In the genomic region with DNA sequence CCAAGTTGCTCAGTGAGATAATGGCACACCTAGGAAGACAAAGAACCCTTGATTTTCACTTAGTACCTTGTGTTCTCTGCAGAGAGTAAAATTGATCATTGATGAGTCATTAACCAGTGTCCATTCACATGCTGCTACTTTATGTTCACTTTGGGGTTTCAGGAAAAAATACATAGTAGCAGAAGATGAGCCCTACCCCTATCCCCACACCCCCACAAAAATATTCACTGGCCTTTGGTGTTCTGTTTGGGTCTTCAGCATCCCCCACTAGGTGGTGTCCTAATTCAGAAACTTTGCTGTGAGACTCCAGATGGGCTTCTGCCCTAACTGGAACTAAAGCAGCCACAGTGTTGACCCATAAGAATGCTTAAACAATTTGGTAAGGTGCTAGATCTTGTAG, we compare ENCODE assay signal across 9 cellular contexts.
DNase-seq lines count a peak whose midpoint lies in the region; ATAC-seq and TF ChIP-seq lines count a peak whose summit lies in the region.
"Had no signal": no experiment of that assay in that cellular context is flagged by ENCODE, and none has a peak within 500 bp of the region (broad histone marks: within the 10 kb centered on the region; RNA-seq: fewer than 3 reads in every experiment).

No MANE protein-coding gene starts in this region.

- DNase-seq in AG09309 (ENCODE audit: low read depth) (no peak), heart right ventricle (peak in 1 of 2 donors; percentile 55), DMS153 (lab: John Stamatoyannopoulos, UW) (no peak)
- DNase-seq in stimulated activated CD4-positive, alpha-beta T cell treated with anti-CD3 and anti-CD28 coated beads, Interleukin-4, amount 100 ng/mL, for 1 hour, result no peak
- DNase-seq: left cardiac atrium had no signal

- no peak overlapping the region for H3K4me3 Mint-ChIP-seq in stimulated activated memory B cell treated with anti-CD40 and anti-IgM and Interleukin-4, amounts not matched to agents 10 μg/mL and 1 μg/mL and 100 μg/mL, for 72 hours

- no peaks in the 10 kb centered on the region for H3K9me3 ChIP-seq in heart right ventricle

- peaks cover 23% of the 10 kb centered on the region for H3K4me1 Mint-ChIP-seq in stimulated activated memory B cell treated with anti-CD40 and anti-IgM and Interleukin-4, amounts not matched to agents 10 μg/mL and 1 μg/mL and 100 μg/mL, for 72 hours

- TF ChIP-seq CTCF in AG09309 (IDR thresholded peaks at IDR 0.05; ENCODE audit: control insufficient read depth, insufficient read depth, low read depth, low read length, missing control alignments) (peak; percentile 55), WI38 (IDR thresholded peaks at IDR 0.05; ENCODE audit: low read depth, low read length) (peak; percentile 40), heart right ventricle (IDR thresholded peaks at IDR 0.05) (peak; percentile 24 to 71 (median 62))

- no peaks in the 10 kb centered on the region for H3K27me3 Mint-ChIP-seq in stimulated activated memory B cell treated with anti-CD40 and anti-IgM and Interleukin-4, amounts not matched to agents 10 μg/mL and 1 μg/mL and 100 μg/mL, for 72 hours

- no peaks in the 10 kb centered on the region for H3K9me3 Mint-ChIP-seq in stimulated activated memory B cell treated with anti-CD40 and anti-IgM and Interleukin-4, amounts not matched to agents 10 μg/mL and 1 μg/mL and 100 μg/mL, for 72 hours

- H3K4me3 ChIP-seq in AG09309 (ENCODE audit: control insufficient read depth, low read depth, low read length) (no peak overlapping the region), WI38 (ENCODE audit: low read depth, low read length) (no peak overlapping the region), heart right ventricle (no peak overlapping the region)

- H3K27ac ChIP-seq in heart right ventricle, result peak overlapping the region in 7 of 10 donors; percentile 69 to 93 (median 86)

- no peaks in the 10 kb centered on the region for H3K27me3 ChIP-seq in heart right ventricle

- peaks cover 10% of the 10 kb centered on the region for H3K36me3 Mint-ChIP-seq in stimulated activated memory B cell treated with anti-CD40 and anti-IgM and Interleukin-4, amounts not matched to agents 10 μg/mL and 1 μg/mL and 100 μg/mL, for 72 hours

- intact Hi-C loops in heart right ventricle (cut with DNase I), result loop anchor here in 5 of 10 donors (2.0 to 10.0 kb wide), 5 partner anchors 34 to 219 kb away; no protein-coding TSS in a partner anchor

- H3K4me1 ChIP-seq in heart right ventricle, result peaks cover 13 to 87% (median 79%) of the 10 kb centered on the region in 9 donors

- ATAC-seq in GM18502 (IDR thresholded peaks at IDR 0.05; ENCODE audit: poor library complexity, unreplicated experiment), result peak; percentile 67
- peak; percentile 57 for ATAC-seq in HG03378 (IDR thresholded peaks at IDR 0.05; ENCODE audit: unreplicated experiment)
- ATAC-seq in heart right ventricle, result peak in 6 of 8 donors; percentile 20 to 38 (median 34)
- ATAC-seq in stimulated activated memory B cell treated with anti-CD40 and anti-IgM and Interleukin-4, amounts not matched to agents 10 μg/mL and 1 μg/mL and 100 μg/mL, for 72 hours, result peak; percentile 55

- H3K36me3 ChIP-seq in heart right ventricle, result peaks cover 0 to 26% (median 0%) of the 10 kb centered on the region in 9 donors

- H3K27ac Mint-ChIP-seq in stimulated activated memory B cell treated with anti-CD40 and anti-IgM and Interleukin-4, amounts not matched to agents 10 μg/mL and 1 μg/mL and 100 μg/mL, for 72 hours, result no peak overlapping the region
